ENCODE assay signal across 39 cellular contexts in genomic region chr6:5250451-5250850, GRCh38.
"Had no signal": no experiment of that assay in that cellular context is flagged by ENCODE, and none has a peak within 500 bp of the region (broad histone marks: within the 10 kb centered on the region; RNA-seq: fewer than 3 reads in every experiment).

No MANE protein-coding gene starts in this region.

- H3K27ac Mint-ChIP-seq: activated CD4-positive, alpha-beta memory T cell treated with anti-CD3 and anti-CD28 coated beads, Interleukin-2, amount 10 ng/mL, durations not matched to agents 7 days and 5 days; activated CD4-positive, alpha-beta T cell treated with anti-CD3 and anti-CD28 coated beads for 36 hours; activated CD4-positive, alpha-beta T cell treated with anti-CD3 and anti-CD28 coated beads, Interleukin-2, amount 10 ng/mL, durations not matched to agents 7 days and 5 days; activated CD8-positive, alpha-beta memory T cell treated with anti-CD3 and anti-CD28 coated beads, Interleukin-2, amount 10 ng/mL, durations not matched to agents 7 days and 5 days; activated CD8-positive, alpha-beta T cell treated with anti-CD3 and anti-CD28 coated beads, Interleukin-2, amount 10 ng/mL, durations not matched to agents 7 days and 5 days; activated naive CD4-positive, alpha-beta T cell treated with anti-CD3 and anti-CD28 coated beads, Interleukin-2, amount 10 ng/mL, durations not matched to agents 7 days and 5 days; activated naive CD4-positive, alpha-beta T cell treated with anti-CD3 and anti-CD28 coated beads, Interleukin-2, amount 50 U/mL, for 24 hours; activated naive CD8-positive, alpha-beta T cell; activated naive CD8-positive, alpha-beta T cell treated with anti-CD3 and anti-CD28 coated beads, Interleukin-2, amount 10 ng/mL, durations not matched to agents 7 days and 5 days; activated naive CD8-positive, alpha-beta T cell treated with anti-CD3 and anti-CD28 coated beads, Interleukin-2, amount 50 U/mL, for 24 hours; activated T-cell treated with anti-CD3 and anti-CD28 coated beads, Interleukin-2, amount 50 U/mL, for 24 hours; activated T-helper 2 cell treated with anti-CD3 and anti-CD28 coated beads, Interferon-gamma antibody, Interleukin-2, Interleukin-4, amounts not matched to agents 10 μg/mL and 5 μg/mL and 100 μg/mL, durations not matched to agents 14 hours and 24 hours and 36 hours; brain; T-helper 1 cell treated with Interleukin-12 subunit alpha and Interleukin-12 subunit beta and Interleukin-4 antibody, amounts not matched to agents 30 μg/mL and 1 μg/mL, for 36 hours; T-helper 2 cell treated with Interferon-gamma antibody and Interleukin-4, amounts not matched to agents 5 μg/mL and 100 μg/mL, for 36 hours; WTC11 had no signal

- H3K27me3 Mint-ChIP-seq: activated CD4-positive, alpha-beta memory T cell treated with anti-CD3 and anti-CD28 coated beads, Interleukin-2, amount 10 ng/mL, durations not matched to agents 7 days and 5 days; activated CD4-positive, alpha-beta T cell treated with anti-CD3 and anti-CD28 coated beads for 36 hours; activated CD4-positive, alpha-beta T cell treated with anti-CD3 and anti-CD28 coated beads, Interleukin-2, amount 10 ng/mL, durations not matched to agents 7 days and 5 days; activated CD8-positive, alpha-beta memory T cell treated with anti-CD3 and anti-CD28 coated beads, Interleukin-2, amount 10 ng/mL, durations not matched to agents 7 days and 5 days; activated naive CD4-positive, alpha-beta T cell treated with anti-CD3 and anti-CD28 coated beads, Interleukin-2, amount 10 ng/mL, durations not matched to agents 7 days and 5 days; activated naive CD4-positive, alpha-beta T cell treated with anti-CD3 and anti-CD28 coated beads, Interleukin-2, amount 50 U/mL, for 24 hours; activated naive CD8-positive, alpha-beta T cell; activated naive CD8-positive, alpha-beta T cell treated with anti-CD3 and anti-CD28 coated beads, Interleukin-2, amount 10 ng/mL, durations not matched to agents 7 days and 5 days; activated naive CD8-positive, alpha-beta T cell treated with anti-CD3 and anti-CD28 coated beads, Interleukin-2, amount 50 U/mL, for 24 hours; activated T-cell treated with anti-CD3 and anti-CD28 coated beads, Interleukin-2, amount 50 U/mL, for 24 hours; brain; central memory CD8-positive, alpha-beta T cell had no signal

- H3K4me1 ChIP-seq: ascending aorta had no signal

- H3K9me3 ChIP-seq: ascending aorta had no signal

- H3K4me1 Mint-ChIP-seq: activated CD4-positive, alpha-beta T cell treated with anti-CD3 and anti-CD28 coated beads, Interleukin-2, amount 10 ng/mL, durations not matched to agents 7 days and 5 days; activated naive CD4-positive, alpha-beta T cell treated with anti-CD3 and anti-CD28 coated beads, Interleukin-2, amount 10 ng/mL, durations not matched to agents 7 days and 5 days had no signal

- ATAC-seq: activated CD4-positive, alpha-beta T cell treated with anti-CD3 and anti-CD28 coated beads for 36 hours; activated CD8-positive, alpha-beta memory T cell treated with anti-CD3 and anti-CD28 coated beads, Interleukin-2, amount 10 ng/mL, durations not matched to agents 7 days and 5 days; activated CD8-positive, alpha-beta T cell treated with anti-CD3 and anti-CD28 coated beads, Interleukin-2, amount 10 ng/mL, durations not matched to agents 7 days and 5 days; activated naive CD8-positive, alpha-beta T cell treated with anti-CD3 and anti-CD28 coated beads, Interleukin-2, amount 50 U/mL, for 24 hours; WTC11 had no signal

- H3K27ac ChIP-seq: ascending aorta, cardiac muscle cell, WERI-Rb-1 had no signal

- H3K4me3 ChIP-seq: ascending aorta, cardiac muscle cell had no signal

- H3K36me3 ChIP-seq: cardiac muscle cell had no signal

- H3K27me3 ChIP-seq: ascending aorta, cardiac muscle cell had no signal

- DNase-seq: activated CD4-positive, alpha-beta memory T cell treated with anti-CD3 and anti-CD28 coated beads, Interleukin-2, amount 10 ng/mL, durations not matched to agents 7 days and 5 days; activated CD4-positive, alpha-beta T cell treated with anti-CD3 and anti-CD28 coated beads for 1 hour; activated CD4-positive, alpha-beta T cell treated with anti-CD3 and anti-CD28 coated beads for 36 hours; activated CD4-positive, alpha-beta T cell treated with anti-CD3 and anti-CD28 coated beads for 48 hours; activated CD4-positive, alpha-beta T cell treated with anti-CD3 and anti-CD28 coated beads, Interleukin-2, amount 50 U/mL, for 48 hours; activated CD4-positive, CD25-positive, alpha-beta regulatory T cell; activated CD8-positive, alpha-beta memory T cell treated with anti-CD3 and anti-CD28 coated beads for 24 hours; activated CD8-positive, alpha-beta memory T cell treated with anti-CD3 and anti-CD28 coated beads, Interleukin-2, amount 10 ng/mL, durations not matched to agents 7 days and 5 days; activated CD8-positive, alpha-beta memory T cell treated with anti-CD3 and anti-CD28 coated beads, Interleukin-2, amount 50 U/mL, for 48 hours; activated CD8-positive, alpha-beta T cell treated with anti-CD3 and anti-CD28 coated beads, Interleukin-2, amount 10 ng/mL, durations not matched to agents 7 days and 5 days; activated effector memory CD4-positive, alpha-beta T cell treated with Interleukin-2 at 50 U/mL for 16 hours; activated gamma-delta T cell; activated naive CD4-positive, alpha-beta T cell treated with anti-CD3 and anti-CD28 coated beads, Interleukin-2, amount 10 ng/mL, durations not matched to agents 7 days and 5 days; activated naive CD4-positive, alpha-beta T cell treated with Interleukin-2 at 50 U/mL for 16 hours; activated naive CD8-positive, alpha-beta T cell treated with anti-CD3 and anti-CD28 coated beads, Interleukin-2, amount 10 ng/mL, durations not matched to agents 7 days and 5 days; activated naive CD8-positive, alpha-beta T cell treated with anti-CD3 and anti-CD28 coated beads, Interleukin-2, amount 50 U/mL, for 24 hours; activated T-cell treated with anti-CD3 and anti-CD28 coated beads, Interleukin-2, amount 50 U/mL, for 24 hours; activated T-cell treated with anti-CD3 and anti-CD28 coated beads, Interleukin-2, amount 50 U/mL, for 48 hours; amygdala; anterior cingulate cortex; caudate nucleus; cerebellar nuclear complex; T-helper 1 cell; T-helper 2 cell; T-helper 9 cell; WERI-Rb-1 had no signal

- H3K9me3 Mint-ChIP-seq: activated CD4-positive, alpha-beta T cell treated with anti-CD3 and anti-CD28 coated beads, Interleukin-2, amount 10 ng/mL, durations not matched to agents 7 days and 5 days; activated naive CD4-positive, alpha-beta T cell treated with anti-CD3 and anti-CD28 coated beads, Interleukin-2, amount 10 ng/mL, durations not matched to agents 7 days and 5 days; activated naive CD4-positive, alpha-beta T cell treated with anti-CD3 and anti-CD28 coated beads, Interleukin-2, amount 50 U/mL, for 24 hours; activated naive CD8-positive, alpha-beta T cell treated with anti-CD3 and anti-CD28 coated beads, Interleukin-2, amount 10 ng/mL, durations not matched to agents 7 days and 5 days; activated naive CD8-positive, alpha-beta T cell treated with anti-CD3 and anti-CD28 coated beads, Interleukin-2, amount 50 U/mL, for 24 hours; activated T-cell treated with anti-CD3 and anti-CD28 coated beads, Interleukin-2, amount 50 U/mL, for 24 hours; activated T-helper 2 cell treated with anti-CD3 and anti-CD28 coated beads, Interferon-gamma antibody, Interleukin-2, Interleukin-4, amounts not matched to agents 10 μg/mL and 5 μg/mL and 100 μg/mL, durations not matched to agents 14 hours and 24 hours and 36 hours; central memory CD8-positive, alpha-beta T cell had no signal

- H3K4me3 Mint-ChIP-seq: activated CD4-positive, alpha-beta memory T cell treated with anti-CD3 and anti-CD28 coated beads, Interleukin-2, amount 10 ng/mL, durations not matched to agents 7 days and 5 days; activated CD4-positive, alpha-beta T cell treated with anti-CD3 and anti-CD28 coated beads for 36 hours; activated CD4-positive, alpha-beta T cell treated with anti-CD3 and anti-CD28 coated beads, Interleukin-2, amount 10 ng/mL, durations not matched to agents 7 days and 5 days; activated CD8-positive, alpha-beta memory T cell treated with anti-CD3 and anti-CD28 coated beads, Interleukin-2, amount 10 ng/mL, durations not matched to agents 7 days and 5 days; activated CD8-positive, alpha-beta T cell treated with anti-CD3 and anti-CD28 coated beads, Interleukin-2, amount 10 ng/mL, durations not matched to agents 7 days and 5 days; activated naive CD4-positive, alpha-beta T cell treated with anti-CD3 and anti-CD28 coated beads, Interleukin-2, amount 10 ng/mL, durations not matched to agents 7 days and 5 days; activated naive CD4-positive, alpha-beta T cell treated with anti-CD3 and anti-CD28 coated beads, Interleukin-2, amount 50 U/mL, for 24 hours; activated naive CD8-positive, alpha-beta T cell; activated naive CD8-positive, alpha-beta T cell treated with anti-CD3 and anti-CD28 coated beads, Interleukin-2, amount 10 ng/mL, durations not matched to agents 7 days and 5 days; activated naive CD8-positive, alpha-beta T cell treated with anti-CD3 and anti-CD28 coated beads, Interleukin-2, amount 50 U/mL, for 24 hours; activated T-cell treated with anti-CD3 and anti-CD28 coated beads, Interleukin-2, amount 50 U/mL, for 24 hours; brain; central memory CD8-positive, alpha-beta T cell; T-helper 1 cell treated with Interleukin-12 subunit alpha and Interleukin-12 subunit beta and Interleukin-4 antibody, amounts not matched to agents 30 μg/mL and 1 μg/mL, for 36 hours; T-helper 2 cell treated with Interferon-gamma antibody and Interleukin-4, amounts not matched to agents 5 μg/mL and 100 μg/mL, for 36 hours; WTC11 had no signal

- FAIRE-seq: bronchial epithelial cell, TTC549 had no signal
